11 cellular contexts compared by ENCODE assay signal in genomic region chr4:128571747-128572146, GRCh38.
DNase-seq lines count a peak whose midpoint lies in the region; ATAC-seq and TF ChIP-seq lines count a peak whose summit lies in the region.
"Had no signal": no experiment of that assay in that cellular context is flagged by ENCODE, and none has a peak within 500 bp of the region (broad histone marks: within the 10 kb centered on the region; RNA-seq: fewer than 3 reads in every experiment).

No MANE protein-coding gene starts in this region.

- in situ Hi-C loops in transverse colon (cut with MboI; ENCODE audit: low pct_ligation_motif_present in 1 of 4, low pct_unique_long_range_greater_than_20kb in 1 of 4, low sequenced_read_pairs in 3 of 4): loop anchor here in 3 of 4 donors (10.0 to 25.0 kb wide), 5 partner anchors 109 to 516 kb away; partner anchors contain the start of genes PGRMC2 (in 2 of the 3), C4orf33 (in 1 of the 3), JADE1 (in 1 of the 3) and SCLT1 (in 1 of the 3)

- no peaks in the 10 kb centered on the region for H3K4me1 Mint-ChIP-seq in CD4-positive, alpha-beta memory T cell
- H3K4me1 Mint-ChIP-seq: activated CD4-positive, alpha-beta memory T cell treated with anti-CD3 and anti-CD28 coated beads, Interleukin-2, amount 10 ng/mL, durations not matched to agents 7 days and 5 days had no signal

- no peak for TF ChIP-seq POLR2A in body of pancreas (IDR thresholded peaks at IDR 0.05)
- TF ChIP-seq POLR2A in transverse colon (IDR thresholded peaks at IDR 0.05): no peak

- no peaks in the 10 kb centered on the region for H3K36me3 Mint-ChIP-seq in CD4-positive, alpha-beta memory T cell

- POLR2A ChIA-PET in CD4-positive, alpha-beta memory T cell (lab: Charles Lee; ENCODE audit: partially characterized antibody): no interaction called here

- H3K4me1 ChIP-seq in body of pancreas: peaks cover 63% of the 10 kb centered on the region
- peaks cover 26% of the 10 kb centered on the region for H3K4me1 ChIP-seq in hepatocyte (ENCODE audit: insufficient read depth)
- peaks cover 0 to 29% (median 12%) of the 10 kb centered on the region in 4 donors for H3K4me1 ChIP-seq in transverse colon
- no peaks in the 10 kb centered on the region for H3K4me1 ChIP-seq in CD4-positive, alpha-beta memory T cell (ENCODE audit: insufficient read depth, low read length)
- H3K4me1 ChIP-seq: parathyroid adenoma had no signal

- H3K27ac ChIP-seq in body of pancreas: peak overlapping the region in 3 of 4 donors; percentile 85 to 90 (median 87)
- peak overlapping the region; percentile 80 for H3K27ac ChIP-seq in hepatocyte
- peak overlapping the region in 2 of 4 donors; percentile 23 to 25 for H3K27ac ChIP-seq in transverse colon
- H3K27ac ChIP-seq in CD4-positive, alpha-beta memory T cell (ENCODE audit: low read depth, low read length): no peak overlapping the region

- intact Hi-C loops in body of pancreas (cut with DNase I) (no loop called here), transverse colon (cut with DNase I; ENCODE audit: low total_unique reads) (loop anchor here (5.0 kb wide), 1 partner anchor 291 kb away; no protein-coding TSS in a partner anchor)
- intact Hi-C loops in CD4-positive, alpha-beta memory T cell (cut with micrococcal nuclease): loop anchor here (10.0 kb wide), 1 partner anchor 377 kb away; no protein-coding TSS in a partner anchor

- H3K79me2 ChIP-seq in hepatocyte: no peaks in the 10 kb centered on the region
- H3K79me2 ChIP-seq: parathyroid adenoma had no signal

- H3K9me3 Mint-ChIP-seq in CD4-positive, alpha-beta memory T cell: peaks cover 0 to 1% (median 0%) of the 10 kb centered on the region in 8 donors
- H3K9me3 Mint-ChIP-seq: activated CD4-positive, alpha-beta memory T cell treated with anti-CD3 and anti-CD28 coated beads, Interleukin-2, amount 10 ng/mL, durations not matched to agents 7 days and 5 days had no signal

- ATAC-seq in body of pancreas: peak; percentile 65
- no peak for ATAC-seq in GM18870 (IDR thresholded peaks at IDR 0.05; ENCODE audit: unreplicated experiment)
- no peak for ATAC-seq in GM18873 (IDR thresholded peaks at IDR 0.05; ENCODE audit: low FRiP score, unreplicated experiment)

- H3K4me2 ChIP-seq in hepatocyte: no peak overlapping the region

- H4K20me1 ChIP-seq in hepatocyte (ENCODE audit: insufficient read depth, poor library complexity, severe bottlenecking): no peaks in the 10 kb centered on the region

- H3K27me3 Mint-ChIP-seq in CD4-positive, alpha-beta memory T cell: peaks cover 5 to 6% of the 10 kb centered on the region in 2 donors

- H3K27ac Mint-ChIP-seq in CD4-positive, alpha-beta memory T cell: no peak overlapping the region
- H3K27ac Mint-ChIP-seq: activated CD4-positive, alpha-beta memory T cell treated with anti-CD3 and anti-CD28 coated beads, Interleukin-2, amount 10 ng/mL, durations not matched to agents 7 days and 5 days had no signal

- H3K9me2 ChIP-seq in hepatocyte (replicated peaks; ENCODE audit: insufficient read depth): no peaks in the 10 kb centered on the region

- CTCF ChIA-PET in CD4-positive, alpha-beta memory T cell (lab: Charles Lee; ENCODE audit: partially characterized antibody): no interaction called here

- H3K36me3 ChIP-seq in body of pancreas (replicated peaks in 1 of 2; ENCODE audit: insufficient read depth in 1 of 2, low read depth in 2 of 2) (no peaks in the 10 kb centered on the region), hepatocyte (replicated peaks; ENCODE audit: insufficient read depth, low read depth) (no peaks in the 10 kb centered on the region), transverse colon (no peaks in the 10 kb centered on the region)
- no peaks in the 10 kb centered on the region for H3K36me3 ChIP-seq in CD4-positive, alpha-beta memory T cell (ENCODE audit: insufficient read depth, low read length)

- DNase-seq in LHCN-M2 (ENCODE audit: low read depth) (peak; percentile 96), body of pancreas (peak; percentile 70 to 90 (median 82)), hepatocyte (ENCODE audit: low spot score) (peak; percentile 56), transverse colon (peak; percentile 17), GOT3 (lab: John Stamatoyannopoulos, UW) (no peak)
- DNase-seq in CD4-positive, alpha-beta memory T cell: no peak
- DNase-seq: activated CD4-positive, alpha-beta memory T cell treated with anti-CD3 and anti-CD28 coated beads, Interleukin-2, amount 10 ng/mL, durations not matched to agents 7 days and 5 days; NCI-H2081 had no signal

- H3K9me3 ChIP-seq in body of pancreas (no peaks in the 10 kb centered on the region), hepatocyte (ENCODE audit: low read depth) (no peaks in the 10 kb centered on the region), transverse colon (no peaks in the 10 kb centered on the region)
- no peaks in the 10 kb centered on the region for H3K9me3 ChIP-seq in CD4-positive, alpha-beta memory T cell (ENCODE audit: control insufficient read depth in 1 of 2, low read length in 2 of 2)

- TF ChIP-seq CTCF in body of pancreas (IDR thresholded peaks at IDR 0.05): peak in 1 of 7 experiments; percentile 15
- no peak for TF ChIP-seq CTCF in hepatocyte (IDR thresholded peaks at IDR 0.05; ENCODE audit: poor library complexity)
- no peak for TF ChIP-seq CTCF in transverse colon (IDR thresholded peaks at IDR 0.05)

- no peak overlapping the region for H2AFZ ChIP-seq in hepatocyte
- H2AFZ ChIP-seq: parathyroid adenoma had no signal

- no peak overlapping the region for H3K4me3 ChIP-seq in body of pancreas
- no peak overlapping the region for H3K4me3 ChIP-seq in hepatocyte
- no peak overlapping the region for H3K4me3 ChIP-seq in transverse colon
- no peak overlapping the region for H3K4me3 ChIP-seq in CD4-positive, alpha-beta memory T cell (ENCODE audit: low read length in 2 of 2)

- H3K4me3 Mint-ChIP-seq in CD4-positive, alpha-beta memory T cell: no peak overlapping the region
- H3K4me3 Mint-ChIP-seq: activated CD4-positive, alpha-beta memory T cell treated with anti-CD3 and anti-CD28 coated beads, Interleukin-2, amount 10 ng/mL, durations not matched to agents 7 days and 5 days had no signal

- peak; percentile 14 for TF ChIP-seq EP300 in transverse colon (IDR thresholded peaks at IDR 0.05; ENCODE audit: low read depth)

- H3K27me3 ChIP-seq in body of pancreas: no peaks in the 10 kb centered on the region
- H3K27me3 ChIP-seq in hepatocyte: no peaks in the 10 kb centered on the region
- H3K27me3 ChIP-seq in transverse colon: no peaks in the 10 kb centered on the region
- no peaks in the 10 kb centered on the region for H3K27me3 ChIP-seq in CD4-positive, alpha-beta memory T cell (ENCODE audit: insufficient read depth, low read length)

Comparison
In these comparisons a context has a peak if more than half of its experiments do, and no peak if none do; other contexts are left out.
1. DNase-seq: peak in LHCN-M2 (single experiment), body of pancreas (4 of 4), hepatocyte (single experiment) and transverse colon (single experiment); none in GOT3 (single experiment) and CD4-positive, alpha-beta memory T cell (0 of 5).